ENCODE assay signal across 1 cellular context in the genomic region with DNA sequence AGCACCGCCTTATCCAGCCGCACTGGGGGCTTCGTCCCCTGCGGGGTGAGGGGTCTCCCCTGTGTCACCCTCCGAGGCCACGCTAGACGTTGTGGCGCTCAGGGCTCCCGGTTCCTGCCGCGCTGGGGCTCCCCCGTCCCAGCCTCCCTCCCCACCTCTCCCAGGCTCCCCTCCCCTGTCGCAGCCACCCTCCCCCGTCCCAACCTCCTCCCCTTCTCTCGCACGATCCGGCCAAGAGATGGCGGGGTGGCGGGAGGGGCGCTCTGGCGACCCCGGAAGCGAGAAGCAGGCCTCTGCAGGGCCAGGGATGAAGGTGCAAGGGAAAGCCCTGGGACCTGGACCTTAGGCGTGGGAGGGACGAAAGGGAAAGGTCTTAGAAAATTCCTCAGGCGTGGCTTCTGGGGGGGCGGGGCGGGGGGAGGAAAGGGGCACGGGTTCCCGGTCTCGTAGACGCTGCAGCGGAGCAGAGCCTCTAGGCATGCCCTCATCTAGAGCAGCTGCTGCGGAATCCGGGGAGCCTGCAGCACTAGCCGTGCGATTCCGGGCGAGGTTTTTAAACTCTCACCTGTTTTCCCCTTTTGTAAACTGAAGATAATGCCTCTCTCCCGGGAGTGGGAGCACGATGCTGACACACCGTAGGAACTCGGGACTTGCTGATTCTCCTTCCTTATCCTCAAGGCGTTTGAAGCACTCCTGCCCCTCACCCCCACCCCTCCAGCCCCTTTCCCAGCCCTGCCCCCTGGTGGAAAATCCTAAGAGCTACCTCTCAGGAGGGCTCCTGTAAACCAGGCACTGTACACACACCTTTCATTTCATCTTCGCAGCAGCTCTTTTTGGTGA.
A peak's percentile ranks its signal among the peaks of the same experiment; 100 is the strongest.
TF ChIP-seq lines count a peak whose summit lies in the region.

No MANE protein-coding gene starts in this region.

TF ChIP-seq in GM12878, 131 proteins besides CTCF, POLR2A, EP300 and RAD21:
- TF ChIP-seq BHLHE40 (IDR thresholded peaks at IDR 0.05; ENCODE audit: borderline replicate concordance in 1 of 2, low read depth in 2 of 2, low read length in 1 of 2) (peak; percentile 14 to 33; a peak in 2 of 4 replicates), MEF2B (IDR thresholded peaks at IDR 0.05; ENCODE audit: partially characterized antibody, poor library complexity, severe bottlenecking) (peak; percentile 45), SMAD5 (IDR thresholded peaks at IDR 0.05; ENCODE audit: low read depth) (no peak), NBN (IDR thresholded peaks at IDR 0.05) (no peak), POLR2AphosphoS2 (IDR thresholded peaks at IDR 0.05; ENCODE audit: low read depth, low read length) (no peak), SMARCA5 (IDR thresholded peaks at IDR 0.05) (0 out of 2 replicates have a peak, but pooled peaks have one; percentile 42)
- TF ChIP-seq, protein P1, sequence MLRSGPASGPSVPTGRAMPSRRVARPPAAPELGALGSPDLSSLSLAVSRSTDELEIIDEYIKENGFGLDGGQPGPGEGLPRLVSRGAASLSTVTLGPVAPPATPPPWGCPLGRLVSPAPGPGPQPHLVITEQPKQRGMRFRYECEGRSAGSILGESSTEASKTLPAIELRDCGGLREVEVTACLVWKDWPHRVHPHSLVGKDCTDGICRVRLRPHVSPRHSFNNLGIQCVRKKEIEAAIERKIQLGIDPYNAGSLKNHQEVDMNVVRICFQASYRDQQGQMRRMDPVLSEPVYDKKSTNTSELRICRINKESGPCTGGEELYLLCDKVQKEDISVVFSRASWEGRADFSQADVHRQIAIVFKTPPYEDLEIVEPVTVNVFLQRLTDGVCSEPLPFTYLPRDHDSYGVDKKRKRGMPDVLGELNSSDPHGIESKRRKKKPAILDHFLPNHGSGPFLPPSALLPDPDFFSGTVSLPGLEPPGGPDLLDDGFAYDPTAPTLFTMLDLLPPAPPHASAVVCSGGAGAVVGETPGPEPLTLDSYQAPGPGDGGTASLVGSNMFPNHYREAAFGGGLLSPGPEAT (IDR thresholded peaks at IDR 0.05; ENCODE audit: low read depth) = no peak
- TF ChIP-seq, protein P2, sequence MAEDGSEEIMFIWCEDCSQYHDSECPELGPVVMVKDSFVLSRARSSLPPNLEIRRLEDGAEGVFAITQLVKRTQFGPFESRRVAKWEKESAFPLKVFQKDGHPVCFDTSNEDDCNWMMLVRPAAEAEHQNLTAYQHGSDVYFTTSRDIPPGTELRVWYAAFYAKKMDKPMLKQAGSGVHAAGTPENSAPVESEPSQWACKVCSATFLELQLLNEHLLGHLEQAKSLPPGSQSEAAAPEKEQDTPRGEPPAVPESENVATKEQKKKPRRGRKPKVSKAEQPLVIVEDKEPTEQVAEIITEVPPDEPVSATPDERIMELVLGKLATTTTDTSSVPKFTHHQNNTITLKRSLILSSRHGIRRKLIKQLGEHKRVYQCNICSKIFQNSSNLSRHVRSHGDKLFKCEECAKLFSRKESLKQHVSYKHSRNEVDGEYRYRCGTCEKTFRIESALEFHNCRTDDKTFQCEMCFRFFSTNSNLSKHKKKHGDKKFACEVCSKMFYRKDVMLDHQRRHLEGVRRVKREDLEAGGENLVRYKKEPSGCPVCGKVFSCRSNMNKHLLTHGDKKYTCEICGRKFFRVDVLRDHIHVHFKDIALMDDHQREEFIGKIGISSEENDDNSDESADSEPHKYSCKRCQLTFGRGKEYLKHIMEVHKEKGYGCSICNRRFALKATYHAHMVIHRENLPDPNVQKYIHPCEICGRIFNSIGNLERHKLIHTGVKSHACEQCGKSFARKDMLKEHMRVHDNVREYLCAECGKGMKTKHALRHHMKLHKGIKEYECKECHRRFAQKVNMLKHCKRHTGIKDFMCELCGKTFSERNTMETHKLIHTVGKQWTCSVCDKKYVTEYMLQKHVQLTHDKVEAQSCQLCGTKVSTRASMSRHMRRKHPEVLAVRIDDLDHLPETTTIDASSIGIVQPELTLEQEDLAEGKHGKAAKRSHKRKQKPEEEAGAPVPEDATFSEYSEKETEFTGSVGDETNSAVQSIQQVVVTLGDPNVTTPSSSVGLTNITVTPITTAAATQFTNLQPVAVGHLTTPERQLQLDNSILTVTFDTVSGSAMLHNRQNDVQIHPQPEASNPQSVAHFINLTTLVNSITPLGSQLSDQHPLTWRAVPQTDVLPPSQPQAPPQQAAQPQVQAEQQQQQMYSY (CRISPR knock-in tag; IDR thresholded peaks at IDR 0.05) = no peak
